Comparison of ENCODE assay signal across 2 cellular contexts in the genomic region with DNA sequence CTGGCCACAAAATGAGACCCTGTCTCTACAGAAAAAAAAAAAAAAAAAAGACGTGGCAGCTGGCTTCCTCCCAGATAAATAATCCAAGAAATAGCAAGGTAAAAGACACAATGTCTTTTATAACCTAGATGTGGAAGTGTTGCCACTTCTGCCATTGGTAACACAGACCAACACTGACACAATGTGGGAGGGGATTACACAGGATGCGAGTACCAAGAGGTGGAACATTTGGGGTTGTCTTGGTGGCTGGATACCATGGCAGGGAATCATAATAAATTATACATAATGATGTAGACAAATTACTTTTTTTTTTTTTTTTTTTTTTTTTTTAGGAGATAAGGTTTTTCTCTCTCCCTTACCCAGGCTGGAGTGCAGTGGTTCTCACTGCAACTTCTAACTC.
TF ChIP-seq lines count a peak whose summit lies in the region.

No MANE protein-coding gene starts in this region.

TF ChIP-seq in IMR-90, 13 proteins besides CTCF, POLR2A, EP300 and RAD21:
- TF ChIP-seq MAFK (IDR thresholded peaks at IDR 0.05; ENCODE audit: low read depth, low read length), result no peak
- TF ChIP-seq RCOR1 (IDR thresholded peaks at IDR 0.05; ENCODE audit: insufficient replicate concordance, low read length), result no peak
- TF ChIP-seq, protein P1, sequence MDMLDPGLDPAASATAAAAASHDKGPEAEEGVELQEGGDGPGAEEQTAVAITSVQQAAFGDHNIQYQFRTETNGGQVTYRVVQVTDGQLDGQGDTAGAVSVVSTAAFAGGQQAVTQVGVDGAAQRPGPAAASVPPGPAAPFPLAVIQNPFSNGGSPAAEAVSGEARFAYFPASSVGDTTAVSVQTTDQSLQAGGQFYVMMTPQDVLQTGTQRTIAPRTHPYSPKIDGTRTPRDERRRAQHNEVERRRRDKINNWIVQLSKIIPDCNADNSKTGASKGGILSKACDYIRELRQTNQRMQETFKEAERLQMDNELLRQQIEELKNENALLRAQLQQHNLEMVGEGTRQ (IDR thresholded peaks at IDR 0.05; ENCODE audit: low read depth, low read length), result no peak
- TF ChIP-seq CEBPB (IDR thresholded peaks at IDR 0.05; ENCODE audit: low read depth, low read length), result no peak

TF ChIP-seq in K562, 482 proteins besides CTCF, POLR2A, EP300 and RAD21:
- TF ChIP-seq, protein P2, sequence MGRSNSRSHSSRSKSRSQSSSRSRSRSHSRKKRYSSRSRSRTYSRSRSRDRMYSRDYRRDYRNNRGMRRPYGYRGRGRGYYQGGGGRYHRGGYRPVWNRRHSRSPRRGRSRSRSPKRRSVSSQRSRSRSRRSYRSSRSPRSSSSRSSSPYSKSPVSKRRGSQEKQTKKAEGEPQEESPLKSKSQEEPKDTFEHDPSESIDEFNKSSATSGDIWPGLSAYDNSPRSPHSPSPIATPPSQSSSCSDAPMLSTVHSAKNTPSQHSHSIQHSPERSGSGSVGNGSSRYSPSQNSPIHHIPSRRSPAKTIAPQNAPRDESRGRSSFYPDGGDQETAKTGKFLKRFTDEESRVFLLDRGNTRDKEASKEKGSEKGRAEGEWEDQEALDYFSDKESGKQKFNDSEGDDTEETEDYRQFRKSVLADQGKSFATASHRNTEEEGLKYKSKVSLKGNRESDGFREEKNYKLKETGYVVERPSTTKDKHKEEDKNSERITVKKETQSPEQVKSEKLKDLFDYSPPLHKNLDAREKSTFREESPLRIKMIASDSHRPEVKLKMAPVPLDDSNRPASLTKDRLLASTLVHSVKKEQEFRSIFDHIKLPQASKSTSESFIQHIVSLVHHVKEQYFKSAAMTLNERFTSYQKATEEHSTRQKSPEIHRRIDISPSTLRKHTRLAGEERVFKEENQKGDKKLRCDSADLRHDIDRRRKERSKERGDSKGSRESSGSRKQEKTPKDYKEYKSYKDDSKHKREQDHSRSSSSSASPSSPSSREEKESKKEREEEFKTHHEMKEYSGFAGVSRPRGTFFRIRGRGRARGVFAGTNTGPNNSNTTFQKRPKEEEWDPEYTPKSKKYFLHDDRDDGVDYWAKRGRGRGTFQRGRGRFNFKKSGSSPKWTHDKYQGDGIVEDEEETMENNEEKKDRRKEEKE (IDR thresholded peaks at IDR 0.05; ENCODE audit: borderline replicate concordance in 1 of 2, control insufficient read depth in 1 of 2, low read depth in 2 of 2, low read length in 1 of 2), result no peak
- TF ChIP-seq SAP30 (IDR thresholded peaks at IDR 0.05; ENCODE audit: borderline replicate concordance, insufficient read depth, low read depth, low read length, poor library complexity, severe bottlenecking), result no peak
- no peak for TF ChIP-seq GABPA (tag; conservative IDR thresholded peaks at IDR 0.05; ENCODE audit: low read depth)
- TF ChIP-seq MCM2 (IDR thresholded peaks at IDR 0.05; ENCODE audit: low read depth), result no peak
- TF ChIP-seq, protein P3, sequence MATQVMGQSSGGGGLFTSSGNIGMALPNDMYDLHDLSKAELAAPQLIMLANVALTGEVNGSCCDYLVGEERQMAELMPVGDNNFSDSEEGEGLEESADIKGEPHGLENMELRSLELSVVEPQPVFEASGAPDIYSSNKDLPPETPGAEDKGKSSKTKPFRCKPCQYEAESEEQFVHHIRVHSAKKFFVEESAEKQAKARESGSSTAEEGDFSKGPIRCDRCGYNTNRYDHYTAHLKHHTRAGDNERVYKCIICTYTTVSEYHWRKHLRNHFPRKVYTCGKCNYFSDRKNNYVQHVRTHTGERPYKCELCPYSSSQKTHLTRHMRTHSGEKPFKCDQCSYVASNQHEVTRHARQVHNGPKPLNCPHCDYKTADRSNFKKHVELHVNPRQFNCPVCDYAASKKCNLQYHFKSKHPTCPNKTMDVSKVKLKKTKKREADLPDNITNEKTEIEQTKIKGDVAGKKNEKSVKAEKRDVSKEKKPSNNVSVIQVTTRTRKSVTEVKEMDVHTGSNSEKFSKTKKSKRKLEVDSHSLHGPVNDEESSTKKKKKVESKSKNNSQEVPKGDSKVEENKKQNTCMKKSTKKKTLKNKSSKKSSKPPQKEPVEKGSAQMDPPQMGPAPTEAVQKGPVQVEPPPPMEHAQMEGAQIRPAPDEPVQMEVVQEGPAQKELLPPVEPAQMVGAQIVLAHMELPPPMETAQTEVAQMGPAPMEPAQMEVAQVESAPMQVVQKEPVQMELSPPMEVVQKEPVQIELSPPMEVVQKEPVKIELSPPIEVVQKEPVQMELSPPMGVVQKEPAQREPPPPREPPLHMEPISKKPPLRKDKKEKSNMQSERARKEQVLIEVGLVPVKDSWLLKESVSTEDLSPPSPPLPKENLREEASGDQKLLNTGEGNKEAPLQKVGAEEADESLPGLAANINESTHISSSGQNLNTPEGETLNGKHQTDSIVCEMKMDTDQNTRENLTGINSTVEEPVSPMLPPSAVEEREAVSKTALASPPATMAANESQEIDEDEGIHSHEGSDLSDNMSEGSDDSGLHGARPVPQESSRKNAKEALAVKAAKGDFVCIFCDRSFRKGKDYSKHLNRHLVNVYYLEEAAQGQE (CRISPR knock-in tag; IDR thresholded peaks at IDR 0.05; ENCODE audit: low read depth), result no peak
- no peak for TF ChIP-seq CREM (IDR thresholded peaks at IDR 0.05; ENCODE audit: low read depth)
- TF ChIP-seq NBN (IDR thresholded peaks at IDR 0.05; ENCODE audit: low read depth), result no peak
- no peak for TF ChIP-seq ZNF717 (CRISPR knock-in tag; IDR thresholded peaks at IDR 0.05)
- no peak for TF ChIP-seq IRF2 (CRISPR knock-in tag; IDR thresholded peaks at IDR 0.05)
TF ChIP-seq in K562: peak in this region for 0.
